8 cellular contexts compared by ENCODE assay signal in genomic region chr12:69985656-69986055, GRCh38.
DNase-seq lines count a peak whose midpoint lies in the region; ATAC-seq and TF ChIP-seq lines count a peak whose summit lies in the region.

No MANE protein-coding gene starts in this region.

- ATAC-seq in GM21526 (IDR thresholded peaks at IDR 0.05; ENCODE audit: low FRiP score, unreplicated experiment) = peak; percentile 85

- H3K4me3 ChIP-seq in GM12864 (ENCODE audit: low read depth, low read length) (no peak overlapping the region), Karpas-422 (ENCODE audit: low read length) (no peak overlapping the region), fibroblast of pulmonary artery (replicated peaks; ENCODE audit: low read depth, low read length) (no peak overlapping the region)

- no peak overlapping the region for H3K4me3 Mint-ChIP-seq in activated T-helper 1 cell treated with anti-CD3 and anti-CD28 coated beads, Interleukin-12 subunit alpha, Interleukin-12 subunit beta, Interleukin-2, Interleukin-4 antibody, amounts not matched to agents 30 ng/mL and 10 ng/mL and 1 ng/mL, durations not matched to agents 14 hours and 24 hours and 36 hours

- no peak overlapping the region for H3K4me2 ChIP-seq in Karpas-422 (ENCODE audit: low read depth, low read length, poor library complexity, severe bottlenecking)

- H3K36me3 Mint-ChIP-seq in activated T-helper 1 cell treated with anti-CD3 and anti-CD28 coated beads, Interleukin-12 subunit alpha, Interleukin-12 subunit beta, Interleukin-2, Interleukin-4 antibody, amounts not matched to agents 30 ng/mL and 10 ng/mL and 1 ng/mL, durations not matched to agents 14 hours and 24 hours and 36 hours (ENCODE audit: low read depth) = no peaks in the 10 kb centered on the region

- H3K36me3 ChIP-seq in Karpas-422 (ENCODE audit: insufficient read depth, low read length) = no peaks in the 10 kb centered on the region

- no peak overlapping the region for H2AFZ ChIP-seq in Karpas-422 (ENCODE audit: low read length)

- intact Hi-C loops in activated T-helper 1 cell treated with anti-CD3 and anti-CD28 coated beads, Interleukin-12 subunit alpha, Interleukin-12 subunit beta, Interleukin-2, Interleukin-4 antibody, amounts not matched to agents 30 ng/mL and 10 ng/mL and 1 ng/mL, durations not matched to agents 14 hours and 24 hours and 36 hours (cut with micrococcal nuclease) = no loop called here

- no peaks in the 10 kb centered on the region for H3K4me1 Mint-ChIP-seq in activated T-helper 1 cell treated with anti-CD3 and anti-CD28 coated beads, Interleukin-12 subunit alpha, Interleukin-12 subunit beta, Interleukin-2, Interleukin-4 antibody, amounts not matched to agents 30 ng/mL and 10 ng/mL and 1 ng/mL, durations not matched to agents 14 hours and 24 hours and 36 hours (ENCODE audit: low read depth)

- H3K9me3 Mint-ChIP-seq in activated T-helper 1 cell treated with anti-CD3 and anti-CD28 coated beads, Interleukin-12 subunit alpha, Interleukin-12 subunit beta, Interleukin-2, Interleukin-4 antibody, amounts not matched to agents 30 ng/mL and 10 ng/mL and 1 ng/mL, durations not matched to agents 14 hours and 24 hours and 36 hours = peaks cover 5% of the 10 kb centered on the region

- no peak overlapping the region for H3K9ac ChIP-seq in Karpas-422 (ENCODE audit: low read length)

- DNase-seq in GM12864 (ENCODE audit: low read depth) (no peak), Karpas-422 (peak; percentile 77), fibroblast of pulmonary artery (ENCODE audit: low read depth) (no peak), mesenteric fat pad (ENCODE audit: low spot score) (no peak), DMS153 (lab: John Stamatoyannopoulos, UW) (no peak), mucosa of gallbladder (ENCODE audit: low spot score) (no peak)
- DNase-seq in activated T-helper 1 cell treated with anti-CD3 and anti-CD28 coated beads, Interleukin-12 subunit alpha, Interleukin-12 subunit beta, Interleukin-2, Interleukin-4 antibody, amounts not matched to agents 30 ng/mL and 10 ng/mL and 1 ng/mL, durations not matched to agents 14 hours and 24 hours and 36 hours (ENCODE audit: low spot score) = no peak

- peaks cover 16% of the 10 kb centered on the region for H3K4me1 ChIP-seq in Karpas-422 (ENCODE audit: low read length)

- no peaks in the 10 kb centered on the region for H3K27me3 ChIP-seq in Karpas-422 (ENCODE audit: low read length)

- H3K27ac ChIP-seq in Karpas-422 (ENCODE audit: low read length) = no peak overlapping the region

- H3K9me3 ChIP-seq in Karpas-422 (ENCODE audit: low read length) = no peaks in the 10 kb centered on the region

- H3K27ac Mint-ChIP-seq in activated T-helper 1 cell treated with anti-CD3 and anti-CD28 coated beads, Interleukin-12 subunit alpha, Interleukin-12 subunit beta, Interleukin-2, Interleukin-4 antibody, amounts not matched to agents 30 ng/mL and 10 ng/mL and 1 ng/mL, durations not matched to agents 14 hours and 24 hours and 36 hours = no peak overlapping the region

- H4K20me1 ChIP-seq in Karpas-422 (ENCODE audit: insufficient read depth, low read depth, low read length) = no peaks in the 10 kb centered on the region

- no peaks in the 10 kb centered on the region for H3K9me2 ChIP-seq in Karpas-422 (replicated peaks; ENCODE audit: insufficient read depth, low read length)

- H3K27me3 Mint-ChIP-seq in activated T-helper 1 cell treated with anti-CD3 and anti-CD28 coated beads, Interleukin-12 subunit alpha, Interleukin-12 subunit beta, Interleukin-2, Interleukin-4 antibody, amounts not matched to agents 30 ng/mL and 10 ng/mL and 1 ng/mL, durations not matched to agents 14 hours and 24 hours and 36 hours (ENCODE audit: insufficient read depth) = no peaks in the 10 kb centered on the region

- TF ChIP-seq CTCF in GM12864 (IDR thresholded peaks at IDR 0.05; ENCODE audit: low read depth, low read length, missing control alignments) (peak; percentile 80), fibroblast of pulmonary artery (IDR thresholded peaks at IDR 0.05; ENCODE audit: low read length, missing control alignments) (peak; percentile 10)

- no peaks in the 10 kb centered on the region for H3K79me2 ChIP-seq in Karpas-422 (ENCODE audit: low read length)
